8 cellular contexts compared by ENCODE assay signal in the genomic region with DNA sequence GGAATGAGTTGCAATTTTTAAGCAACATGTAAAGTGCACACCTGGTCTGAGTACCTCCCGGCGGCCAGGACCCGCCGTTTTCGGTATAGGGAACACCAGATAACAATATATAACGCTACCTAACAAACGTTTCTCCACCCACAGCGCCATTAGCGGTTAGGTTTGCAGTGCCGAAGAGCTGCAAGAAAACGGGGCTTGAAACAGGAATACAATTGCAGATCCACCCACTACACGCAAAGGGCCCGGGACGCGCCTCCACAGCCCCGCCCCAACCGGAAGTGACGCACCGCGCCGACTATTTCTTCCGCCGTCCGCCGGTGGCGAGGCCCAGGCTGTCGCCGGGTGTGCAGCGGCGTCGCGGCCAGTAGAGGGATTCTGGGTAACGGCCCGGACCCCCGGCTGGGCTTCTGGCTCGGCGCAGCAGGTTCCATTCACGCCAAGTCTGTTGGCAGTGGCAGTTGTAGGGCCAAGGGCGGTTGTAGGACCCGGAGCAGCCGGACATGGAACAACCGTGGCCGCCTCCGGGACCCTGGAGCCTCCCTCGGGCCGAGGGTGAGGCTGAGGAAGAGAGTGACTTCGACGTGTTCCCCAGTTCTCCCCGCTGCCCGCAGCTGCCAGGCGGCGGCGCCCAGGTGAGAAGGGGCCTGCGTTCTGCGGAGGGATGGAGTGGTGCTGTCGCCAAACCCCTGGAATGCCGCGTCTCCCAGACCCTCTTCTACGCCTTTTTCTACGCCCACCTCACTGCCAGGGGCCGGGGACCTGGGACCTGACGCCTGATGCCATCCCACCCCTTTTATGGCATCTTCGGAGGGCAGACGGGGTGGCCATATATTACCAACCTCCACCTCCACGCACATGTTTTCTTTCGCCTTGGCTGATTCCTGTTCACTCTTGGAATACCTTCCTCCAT. TPM values are rescaled to one million over a fixed set of nuclear protein-coding genes. Genes with fewer than 3 reads are reported as not detected.
A peak's percentile ranks its signal among the peaks of the same experiment; 100 is the strongest.
DNase-seq lines count a peak whose midpoint lies in the region; ATAC-seq and TF ChIP-seq lines count a peak whose summit lies in the region.

A gene (plus strand): TSS at position 302 of the 910 bp plus-strand sequence. CDS start 199 bp downstream, at position 501.

- no peak within 1 kb of the TSS for H3K27ac Mint-ChIP-seq in CD4-positive, CD25-positive, alpha-beta regulatory T cell

- H3K36me3 ChIP-seq in CD4-positive, CD25-positive, alpha-beta regulatory T cell (ENCODE audit: control insufficient read depth, insufficient read depth, low read length) = no peaks in the 10 kb centered on the region
- no peaks in the 10 kb centered on the region for H3K36me3 ChIP-seq in duodenal mucosa (ENCODE audit: control insufficient read depth in 1 of 2, insufficient read depth in 2 of 2, low read length in 2 of 2)

- peak; percentile 97 to 99 (median 98) for DNase-seq in CD4-positive, CD25-positive, alpha-beta regulatory T cell
- DNase-seq in NCI-H774 (lab: John Stamatoyannopoulos, UW) = peak; percentile 95
- DNase-seq in activated CD4-positive, alpha-beta T cell treated with anti-CD3 and anti-CD28 coated beads, Interleukin-2, amount 50 U/mL, for 48 hours = peak; percentile 99
- peak; percentile 97 to 100 for DNase-seq in lower leg skin (ENCODE audit: low spot score in 2 of 2)
- DNase-seq in stimulated activated CD4-positive, alpha-beta T cell treated with anti-CD3 and anti-CD28 coated beads, Interleukin-4, amount 100 ng/mL, for 48 hours (ENCODE audit: low read depth in 2 of 2) = peak; percentile 99

- peaks cover 7 to 17% (median 13%) of the 10 kb centered on the region in 4 donors for H3K4me1 Mint-ChIP-seq in CD4-positive, CD25-positive, alpha-beta regulatory T cell

- no peak within 1 kb of the TSS for H3K4me3 Mint-ChIP-seq in CD4-positive, CD25-positive, alpha-beta regulatory T cell

- H3K9me3 ChIP-seq in CD4-positive, CD25-positive, alpha-beta regulatory T cell (ENCODE audit: control insufficient read depth in 2 of 2, low read length in 2 of 2) = no peaks in the 10 kb centered on the region
- H3K9me3 ChIP-seq in duodenal mucosa (ENCODE audit: control insufficient read depth in 1 of 2, low read length in 2 of 2) = no peaks in the 10 kb centered on the region

- H3K27ac ChIP-seq in CD4-positive, CD25-positive, alpha-beta regulatory T cell (ENCODE audit: insufficient read depth, low read length, poor library complexity, severe bottlenecking) = peak within 1 kb of the TSS; percentile 96
- H3K27ac ChIP-seq in duodenal mucosa (ENCODE audit: low read depth, low read length) = peak within 1 kb of the TSS; percentile 93

- H3K36me3 Mint-ChIP-seq in CD4-positive, CD25-positive, alpha-beta regulatory T cell = peaks cover 7% of the 10 kb centered on the region

- peak in 1 of 3 donors; percentile 74 for TF ChIP-seq CTCF in lower leg skin (IDR thresholded peaks at IDR 0.05)

- peaks cover 23% of the 10 kb centered on the region for H3K4me1 ChIP-seq in CD4-positive, CD25-positive, alpha-beta regulatory T cell (ENCODE audit: control insufficient read depth, insufficient read depth, low read length, poor library complexity, severe bottlenecking)
- H3K4me1 ChIP-seq in duodenal mucosa (ENCODE audit: control insufficient read depth in 1 of 2, insufficient read depth in 2 of 2, low read length in 2 of 2) = peaks cover 21 to 22% of the 10 kb centered on the region in 2 donors

- peak within 1 kb of the TSS; percentile 88 to 98 for H3K9ac ChIP-seq in duodenal mucosa (ENCODE audit: low read depth in 1 of 2, low read length in 2 of 2)

- ATAC-seq in CD4-positive, CD25-positive, alpha-beta regulatory T cell (ENCODE audit: low read depth in 2 of 2) = peak; percentile 96 to 97
- ATAC-seq in GM19395 (IDR thresholded peaks at IDR 0.05; ENCODE audit: unreplicated experiment) (peak; percentile 96), HG03565 (IDR thresholded peaks at IDR 0.05; ENCODE audit: unreplicated experiment) (peak; percentile 93)

- no peaks in the 10 kb centered on the region for H3K27me3 ChIP-seq in CD4-positive, CD25-positive, alpha-beta regulatory T cell (ENCODE audit: control insufficient read depth, insufficient read depth, low read length)
- no peaks in the 10 kb centered on the region for H3K27me3 ChIP-seq in duodenal mucosa (ENCODE audit: control insufficient read depth in 1 of 2, insufficient read depth in 2 of 2, low read length in 2 of 2)

- H3K27me3 Mint-ChIP-seq in CD4-positive, CD25-positive, alpha-beta regulatory T cell = no peaks in the 10 kb centered on the region

- WGBS in lower leg skin, 2 donors = 0 to 1% methylated on average over 43 to 64 of the region's 66 CpGs

- intact Hi-C loops in lower leg skin (cut with DNase I; ENCODE audit: low total_unique reads) = loop anchor here (10.0 kb wide), 1 partner anchor 55 kb away; no protein-coding TSS in a partner anchor

- peak within 1 kb of the TSS; percentile 98 for H3K4me3 ChIP-seq in CD4-positive, CD25-positive, alpha-beta regulatory T cell (ENCODE audit: low read depth, low read length)
- peak within 1 kb of the TSS; percentile 76 to 93 for H3K4me3 ChIP-seq in duodenal mucosa (ENCODE audit: low read depth in 1 of 2, low read length in 2 of 2)
- peak within 1 kb of the TSS; percentile 68 for H3K4me3 ChIP-seq in lower leg skin (ENCODE audit: low read depth, poor library complexity, severe bottlenecking)

- H3K9me3 Mint-ChIP-seq in CD4-positive, CD25-positive, alpha-beta regulatory T cell = peaks cover 0 to 1% (median 0%) of the 10 kb centered on the region in 7 donors

- peak in 1 of 2 donors; percentile 92 for TF ChIP-seq POLR2A in lower leg skin (IDR thresholded peaks at IDR 0.05)

RNA-seq across cellular contexts. Expression of the gene that starts here (rescaled TPM):
- total RNA-seq in CD4-positive, CD25-positive, alpha-beta regulatory T cell = 26.2 TPM
- polyA plus RNA-seq in CD4-positive, CD25-positive, alpha-beta regulatory T cell = 10 to 100 TPM; 14.3 to 27.3 (median 22.6) TPM
- 10 to 100 TPM; 15.5 to 32.5 (median 25.8) TPM for total RNA-seq in lower leg skin

Comparison
In these comparisons a context has a peak if more than half of its experiments do, and no peak if none do; other contexts are left out.
1. Peak in every context shown above with its lines: DNase-seq, ATAC-seq, H3K4me3 ChIP-seq and H3K27ac ChIP-seq.